Comparison of ENCODE assay signal across 17 cellular contexts in the genomic region with DNA sequence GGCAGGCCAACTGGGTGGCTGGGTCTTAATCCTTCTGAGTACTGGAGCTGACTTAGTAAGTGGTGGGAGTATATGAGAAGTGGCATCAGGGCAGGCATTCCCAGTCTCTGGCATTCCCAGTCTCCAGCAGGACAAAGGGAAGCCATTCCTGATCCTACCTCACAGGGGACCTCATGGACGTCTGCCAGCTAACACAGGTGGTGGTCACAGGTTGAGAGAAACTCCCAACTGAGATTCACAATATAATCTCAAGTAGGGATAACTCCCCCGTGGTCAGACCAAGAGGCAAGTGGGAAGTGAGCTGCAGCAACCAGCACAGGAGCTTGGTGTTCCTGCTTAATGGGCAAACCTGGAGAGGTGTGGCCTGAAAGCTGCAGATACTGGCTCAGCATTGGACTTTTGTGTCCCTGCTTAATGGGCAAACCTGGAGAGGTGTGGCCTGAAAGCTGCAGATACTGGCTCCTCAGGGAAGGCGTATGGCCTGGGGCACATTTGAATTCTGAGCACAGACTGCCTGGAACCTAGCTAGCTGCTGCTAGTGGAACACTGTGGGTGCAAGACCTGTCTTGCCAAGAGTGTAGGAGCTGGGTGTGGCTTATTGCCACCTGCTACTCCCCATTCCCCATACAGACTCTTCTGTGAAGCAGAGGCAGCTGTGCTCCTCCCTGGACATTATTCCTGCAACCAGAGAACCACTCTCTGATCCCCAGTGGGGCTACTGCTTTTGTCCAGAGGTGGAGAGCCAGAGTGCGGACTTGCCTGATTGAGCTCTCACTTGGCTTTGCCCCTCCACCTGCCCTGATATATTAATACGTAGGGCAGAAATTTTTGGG. TPM values are rescaled to one million over a fixed set of nuclear protein-coding genes. Genes with fewer than 3 reads are reported as not detected.
DNase-seq lines count a peak whose midpoint lies in the region; ATAC-seq and TF ChIP-seq lines count a peak whose summit lies in the region.
"Had no signal": no experiment of that assay in that cellular context is flagged by ENCODE, and none has a peak within 500 bp of the region (broad histone marks: within the 10 kb centered on the region; RNA-seq: fewer than 3 reads in every experiment).

No MANE protein-coding gene starts in this region.

- intact Hi-C loops in right lobe of liver (cut with DNase I), result no loop called here
- intact Hi-C loops in vagina (cut with DNase I), result no loop called here

- peak; percentile 55 to 98 (median 76) for ATAC-seq in right lobe of liver
- ATAC-seq: activated naive CD8-positive, alpha-beta T cell treated with anti-CD3 and anti-CD28 coated beads, Interleukin-2, amount 50 U/mL, for 24 hours had no signal

- TF ChIP-seq CTCF in Peyer's patch (IDR thresholded peaks at IDR 0.05), result no peak
- TF ChIP-seq CTCF in right lobe of liver (IDR thresholded peaks at IDR 0.05), result no peak
- TF ChIP-seq CTCF in vagina (IDR thresholded peaks at IDR 0.05), result no peak

- no peak overlapping the region for H3K4me3 ChIP-seq in BLaER1
- peak overlapping the region in 1 of 4 donors; percentile 9 for H3K4me3 ChIP-seq in Peyer's patch
- no peak overlapping the region for H3K4me3 ChIP-seq in right lobe of liver
- H3K4me3 ChIP-seq in vagina, result no peak overlapping the region
- H3K4me3 ChIP-seq: K562, tibial nerve had no signal

- no peaks in the 10 kb centered on the region for H3K27me3 ChIP-seq in BLaER1
- no peaks in the 10 kb centered on the region for H3K27me3 ChIP-seq in Peyer's patch
- no peaks in the 10 kb centered on the region for H3K27me3 ChIP-seq in right lobe of liver
- H3K27me3 ChIP-seq in vagina, result no peaks in the 10 kb centered on the region
- H3K27me3 ChIP-seq: tibial nerve had no signal

- no peak overlapping the region for H3K27ac ChIP-seq in BLaER1
- H3K27ac ChIP-seq in Peyer's patch, result peak overlapping the region in 3 of 4 donors; percentile 49 to 95 (median 90)
- H3K27ac ChIP-seq in right lobe of liver, result peak overlapping the region in 1 of 3 donors; percentile 67
- H3K27ac ChIP-seq in vagina, result no peak overlapping the region
- H3K27ac ChIP-seq: tibial nerve had no signal

- 49% methylated on average over 4 of the region's 5 CpGs for WGBS in right lobe of liver (ENCODE audit: insufficient coverage, low coverage, low lambda C conversion rate, missing lambda C conversion rate)

- H3K9me3 ChIP-seq in BLaER1 (peaks cover 4% of the 10 kb centered on the region; the same call in 1 of the 2 replicates), Peyer's patch (no peaks in the 10 kb centered on the region), right lobe of liver (no peaks in the 10 kb centered on the region), vagina (no peaks in the 10 kb centered on the region)

- H3K9ac ChIP-seq in BLaER1, result no peak overlapping the region

- H3K36me3 ChIP-seq in BLaER1 (no peaks in the 10 kb centered on the region), Peyer's patch (peaks cover 0 to 29% (median 0%) of the 10 kb centered on the region in 3 donors), right lobe of liver (peaks cover 0 to 24% (median 6%) of the 10 kb centered on the region in 4 donors), vagina (no peaks in the 10 kb centered on the region)

- DNase-seq in DMS79 treated with DMSO at 0.1 percent for 48 hours (lab: John Stamatoyannopoulos, UW) (peak; percentile 80), Peyer's patch (peak in 2 of 3 donors; percentile 68 to 72), right lobe of liver (peak in 2 of 3 donors; percentile 39 to 79), vagina (ENCODE audit: extremely low spot score in 2 of 2) (no peak), NCI-H2227 (lab: John Stamatoyannopoulos, UW; ENCODE audit: unreplicated experiment) (no peak), 8988T (no peak)
- no peak for DNase-seq in effector CD4-positive, alpha-beta T cell
- DNase-seq: activated T-cell treated with anti-CD3 and anti-CD28 coated beads, Interleukin-2, amount 50 U/mL, for 1 hour; central memory CD4-positive, alpha-beta T cell; endodermal cell; NCI-H1436 treated with DMSO at 0.1 percent for 48 hours; T-helper 9 cell had no signal

- H3K4me2 ChIP-seq in BLaER1, result peak overlapping the region; percentile 49

- H3K4me1 ChIP-seq in BLaER1 (peaks cover 28% of the 10 kb centered on the region), Peyer's patch (peaks cover 0 to 30% (median 6%) of the 10 kb centered on the region in 4 donors), right lobe of liver (peaks cover 0 to 20% (median 5%) of the 10 kb centered on the region in 4 donors), vagina (peaks cover 25% of the 10 kb centered on the region)

- H4K20me1 ChIP-seq in BLaER1, result no peaks in the 10 kb centered on the region

- TF ChIP-seq POLR2A in Peyer's patch (IDR thresholded peaks at IDR 0.05) (peak in 1 of 2 donors; percentile 33), right lobe of liver (IDR thresholded peaks at IDR 0.05) (no peak), vagina (IDR thresholded peaks at IDR 0.05) (no peak)

RNA-seq across cellular contexts. Expression of a gene that starts 25.9 kb away (rescaled TPM):
- total RNA-seq in Peyer's patch, result not detected
- not detected for total RNA-seq in right lobe of liver
- total RNA-seq in vagina, result not detected
- total RNA-seq: endodermal cell, K562, neural crest cell, tibial nerve had no signal

RNA-seq across cellular contexts. Expression of a gene that starts 29.1 kb away (rescaled TPM):
- 100 to 1,000 TPM in 3 of 4 donors, 10 to 100 TPM in 1; 64.4 to 736 (median 551) TPM for total RNA-seq in Peyer's patch
- total RNA-seq in right lobe of liver, result 10 to 100 TPM; 21.9 to 95.5 (median 45.3) TPM
- total RNA-seq in vagina, result 76.1 TPM
- total RNA-seq: endodermal cell, K562, neural crest cell had no signal

RNA-seq across cellular contexts. Expression of a gene that starts 35.8 kb away (rescaled TPM):
- total RNA-seq in Peyer's patch (not detected), right lobe of liver (not detected), vagina (not detected)
- total RNA-seq: endodermal cell, K562, neural crest cell, tibial nerve had no signal

Comparison
In these comparisons a context has a peak if more than half of its experiments do, and no peak if none do; other contexts are left out.
1. H3K27ac ChIP-seq: peak in Peyer's patch (3 of 4); none in BLaER1 (single experiment) and vagina (single experiment).
2. DNase-seq: peak in DMS79 treated with DMSO at 0.1 percent for 48 hours (single experiment), Peyer's patch (2 of 3) and right lobe of liver (2 of 3); none in vagina (0 of 2), NCI-H2227 (single experiment), effector CD4-positive, alpha-beta T cell (single experiment) and 8988T (single experiment).